8 cellular contexts compared by ENCODE assay signal in genomic region chr3:169744332-169745054, GRCh38. TPM values are rescaled to one million over a fixed set of nuclear protein-coding genes. Genes with fewer than 3 reads are reported as not detected.
DNase-seq lines count a peak whose midpoint lies in the region; ATAC-seq, FAIRE-seq and TF ChIP-seq lines count a peak whose summit lies in the region.

No MANE protein-coding gene starts in this region.

- H3K4me2 ChIP-seq in IMR-90 (ENCODE audit: low read depth, low read length): no peak overlapping the region

- H2BK15ac ChIP-seq in IMR-90 (ENCODE audit: low read depth, low read length): no peak overlapping the region

- CTCF ChIA-PET in IMR-90 (lab: Yijun Ruan, JAX): interaction anchor here (0.7 to 1.0 kb wide), 3 partner anchors 9 to 792 kb away, joined by 3 to 4 read pairs (median 4); no protein-coding TSS in a partner anchor

- POLR2A ChIA-PET in IMR-90 (lab: Charles Lee; ENCODE audit: unreplicated experiment): no interaction called here

- no peaks in the 10 kb centered on the region for H4K20me1 ChIP-seq in IMR-90 (ENCODE audit: insufficient read depth, low read length)

- DNase-seq in D721Med (ENCODE audit: insufficient read length, low spot score) (no peak), IMR-90 (peak; percentile 22), ascending aorta (ENCODE audit: low spot score in 2 of 2) (no peak), lung microvascular endothelial cell (ENCODE audit: low read depth in 2 of 2) (peak; percentile 33 to 35), posterior vena cava (ENCODE audit: low spot score) (no peak), SIG-M5 treated with dmso at 0.1 percent for 504 hours (lab: John Stamatoyannopoulos, UW; ENCODE audit: unreplicated experiment) (no peak), CD1c-positive myeloid dendritic cell (ENCODE audit: extremely low spot score) (no peak)

- no peak for TF ChIP-seq POLR2A in IMR-90 (IDR thresholded peaks at IDR 0.05; ENCODE audit: low read depth, low read length)

- TF ChIP-seq CTCF in D721Med (IDR thresholded peaks at IDR 0.05; ENCODE audit: insufficient read depth, missing control alignments): peak; percentile 33
- TF ChIP-seq CTCF in IMR-90 (conservative IDR thresholded peaks at IDR 0.05; ENCODE audit: low read depth, low read length): peak; percentile 55
- peak in 2 of 3 experiments; percentile 29 to 63 for TF ChIP-seq CTCF in ascending aorta (IDR thresholded peaks at IDR 0.05)

- H3K18ac ChIP-seq in IMR-90 (ENCODE audit: low read depth, low read length): no peak overlapping the region

- H3K14ac ChIP-seq in IMR-90 (replicated peaks; ENCODE audit: low read depth, low read length): no peak overlapping the region

- no peak overlapping the region for H3K56ac ChIP-seq in IMR-90 (ENCODE audit: extremely low read depth, insufficient read depth, low read length)

- H3K4me1 ChIP-seq in IMR-90 (ENCODE audit: control insufficient read depth, insufficient read depth, low read length): no peaks in the 10 kb centered on the region
- no peaks in the 10 kb centered on the region for H3K4me1 ChIP-seq in ascending aorta

- H3K4me3 ChIP-seq in IMR-90 (ENCODE audit: insufficient read depth, low read depth, low read length) (no peak overlapping the region), ascending aorta (no peak overlapping the region)

- WGBS in IMR-90 (ENCODE audit: extremely low coverage in 2 of 2, insufficient read length in 1 of 2), 2 experiments: no CpG with 5 or more reads among the region's 1 CpG

- H4K91ac ChIP-seq in IMR-90 (ENCODE audit: insufficient read depth, low read depth, low read length): no peak overlapping the region

- FAIRE-seq in D721Med (lab: Jason Lieb, UNC): no peak

- no peak overlapping the region for H3K4ac ChIP-seq in IMR-90 (ENCODE audit: low read depth, low read length)

- no TSS peak for BruUV-seq in IMR-90 (replicated peaks; lab: Mats Ljungman, UMichigan)

- H2BK120ac ChIP-seq in IMR-90 (ENCODE audit: low read depth, low read length): no peak overlapping the region

- in situ Hi-C loops in IMR-90 (cut with MboI; ENCODE audit: low sequenced_read_pairs): no loop called here

- no peak overlapping the region for H2BK20ac ChIP-seq in IMR-90 (ENCODE audit: low read depth, low read length)

- no peak overlapping the region for H2AFZ ChIP-seq in IMR-90 (replicated peaks; ENCODE audit: low read length, poor library complexity)

- H2AK9ac ChIP-seq in IMR-90 (replicated peaks; ENCODE audit: low read depth, low read length, poor library complexity): no peak overlapping the region

- 0 out of 2 replicates have a peak, but pooled peaks have one; percentile 24 for ATAC-seq in IMR-90 (ENCODE audit: low read depth)
- no peak for ATAC-seq in GM19467 (IDR thresholded peaks at IDR 0.05; ENCODE audit: unreplicated experiment)

- no peaks in the 10 kb centered on the region for H3K9me3 ChIP-seq in IMR-90 (ENCODE audit: control insufficient read depth, insufficient read depth, low read length)
- no peaks in the 10 kb centered on the region for H3K9me3 ChIP-seq in ascending aorta

- intact Hi-C loops in IMR-90 (cut with micrococcal nuclease) (loop anchor here (1.0 to 2.0 kb wide), 2 partner anchors 598 to 880 kb away; no protein-coding TSS in a partner anchor), ascending aorta (cut with DNase I) (loop anchor here (2.0 to 10.0 kb wide), 3 partner anchors 700 to 880 kb away; no protein-coding TSS in a partner anchor), posterior vena cava (cut with DNase I) (loop anchor here in 1 of 2 donors (10.0 kb wide), 1 partner anchor 590 kb away; no protein-coding TSS in a partner anchor)

- no peak overlapping the region for H4K5ac ChIP-seq in IMR-90 (ENCODE audit: low read depth, low read length)

- no peak overlapping the region for H3K9ac ChIP-seq in IMR-90 (ENCODE audit: low read depth, low read length)

- no peaks in the 10 kb centered on the region for H3K79me1 ChIP-seq in IMR-90 (ENCODE audit: low read depth in 1 of 2, low read length in 2 of 2)

- no peak overlapping the region for H3K23ac ChIP-seq in IMR-90 (ENCODE audit: low read depth, low read length)

- H2AK5ac ChIP-seq in IMR-90 (ENCODE audit: low read depth, low read length): no peak overlapping the region

- H3K36me3 ChIP-seq in IMR-90 (ENCODE audit: control insufficient read depth, insufficient read depth, low read length) (no peaks in the 10 kb centered on the region), ascending aorta (no peaks in the 10 kb centered on the region)

- no peaks in the 10 kb centered on the region for H3K9me1 ChIP-seq in IMR-90 (ENCODE audit: insufficient read depth, low read length)

- H3K27me3 ChIP-seq in IMR-90 (ENCODE audit: control insufficient read depth, insufficient read depth, low read length) (peaks cover 5% of the 10 kb centered on the region), ascending aorta (no peaks in the 10 kb centered on the region)

- H4K8ac ChIP-seq in IMR-90 (ENCODE audit: low read depth in 2 of 2, low read length in 2 of 2): no peak overlapping the region

- dilution Hi-C loops in IMR-90 (cut with HindIII; ENCODE audit: low sequenced_read_pairs, unreplicated experiment): no loop called here

- peak; percentile 64 for TF ChIP-seq RAD21 in IMR-90 (IDR thresholded peaks at IDR 0.05; ENCODE audit: low read length)

- H3K27ac ChIP-seq in IMR-90 (ENCODE audit: insufficient read depth, low read length) (no peak overlapping the region), ascending aorta (no peak overlapping the region)

- no peak overlapping the region for H2BK5ac ChIP-seq in IMR-90 (ENCODE audit: low read depth, low read length, poor library complexity, severe bottlenecking)

TF ChIP-seq in IMR-90, 13 proteins besides CTCF, POLR2A, EP300 and RAD21:
- TF ChIP-seq CEBPB (IDR thresholded peaks at IDR 0.05; ENCODE audit: low read depth, low read length) (no peak), SMC3 (IDR thresholded peaks at IDR 0.05; ENCODE audit: low read depth, low read length) (peak; percentile 42)

RNA-seq across cellular contexts. Expression of gene TERC, which starts 20.4 kb away (rescaled TPM):
- 17.8 and 57.0 TPM in 2 replicates for total RNA-seq in IMR-90 (2012; rRNA removed)
- polyA plus RNA-seq in IMR-90 (2012; rRNA removed): not detected in 2 replicates
- 0.13 TPM in 1 of 2 replicates, not detected in the other for polyA plus RNA-seq in IMR-90 (2012; cell fraction: cytosol; rRNA removed)
- 0.45 and 0.89 TPM in 2 replicates for polyA plus RNA-seq in IMR-90 (2012; cell fraction: nucleus; rRNA removed; ENCODE audit: low replicate concordance)
- 260 TPM for total RNA-seq in ascending aorta
- 118 and 137 TPM in 2 replicates for total RNA-seq in lung microvascular endothelial cell
- 1 to 10 TPM; 2.6 to 6.3 TPM for total RNA-seq in posterior vena cava

RNA-seq across cellular contexts. Expression of gene ACTRT3, which starts 24.9 kb away (rescaled TPM):
- total RNA-seq in IMR-90 (2012; rRNA removed) (2.5 TPM in 2 replicates), ascending aorta (0.32 TPM), lung microvascular endothelial cell (0.99 and 2.0 TPM in 2 replicates), posterior vena cava (1 to 10 TPM; 2.2 to 2.4 TPM)
- polyA plus RNA-seq in IMR-90 (2012; rRNA removed): 0.97 and 1.1 TPM in 2 replicates
- polyA plus RNA-seq in IMR-90 (2012; cell fraction: cytosol; rRNA removed): 0.89 and 1.4 TPM in 2 replicates
- 0.29 and 0.52 TPM in 2 replicates for polyA plus RNA-seq in IMR-90 (2012; cell fraction: nucleus; rRNA removed; ENCODE audit: low replicate concordance)

RNA-seq across cellular contexts. Expression of gene MYNN, which starts 28.7 kb away (rescaled TPM):
- total RNA-seq in IMR-90 (2012; rRNA removed): 26.9 and 33.1 TPM in 2 replicates
- polyA plus RNA-seq in IMR-90 (2012; rRNA removed): 10.2 and 11.8 TPM in 2 replicates
- 2.4 and 2.7 TPM in 2 replicates for polyA plus RNA-seq in IMR-90 (2012; cell fraction: cytosol; rRNA removed)
- 3.5 and 25.6 TPM in 2 replicates for polyA plus RNA-seq in IMR-90 (2012; cell fraction: nucleus; rRNA removed; ENCODE audit: low replicate concordance)
- 3.9 TPM for total RNA-seq in ascending aorta
- total RNA-seq in lung microvascular endothelial cell: 15.0 and 20.0 TPM in 2 replicates
- total RNA-seq in posterior vena cava: 10 to 100 TPM; 15.0 to 17.4 TPM

Comparison
In these comparisons a context has a peak if more than half of its experiments do, and no peak if none do; other contexts are left out.
1. DNase-seq: peak in IMR-90 (single experiment) and lung microvascular endothelial cell (2 of 2); none in D721Med (single experiment), ascending aorta (0 of 2), posterior vena cava (single experiment), SIG-M5 treated with dmso at 0.1 percent for 504 hours (single experiment) and CD1c-positive myeloid dendritic cell (single experiment).
2. Peak in every context shown above with its lines, with median percentiles within 50 percentile points of each other: CTCF ChIP-seq.